In the genomic region with DNA sequence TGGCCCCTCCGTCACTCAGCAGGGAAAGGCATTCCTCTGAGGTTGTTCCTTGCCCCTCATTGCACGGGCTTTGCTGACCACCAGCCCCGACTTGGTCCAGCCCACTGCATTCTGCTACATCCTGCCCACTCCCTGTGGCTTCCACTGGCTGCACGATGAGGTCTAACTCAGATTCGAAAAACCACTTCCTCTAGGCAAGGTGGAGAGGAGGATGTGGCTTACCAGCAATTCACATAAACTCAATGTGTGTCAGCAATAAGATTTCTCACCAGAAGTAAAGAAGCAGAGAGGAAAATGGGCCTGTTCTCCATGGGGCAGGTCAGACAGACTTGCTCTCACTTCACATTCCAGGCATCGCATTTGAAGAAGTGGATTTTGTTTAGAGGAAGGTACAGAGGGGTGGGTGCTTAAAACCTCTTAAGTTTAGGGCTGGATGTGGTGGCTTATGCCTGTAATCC, we compare ENCODE assay signal across 9 cellular contexts. TPM values are rescaled to one million over a fixed set of nuclear protein-coding genes. Genes with fewer than 3 reads are reported as not detected.
DNase-seq lines count a peak whose midpoint lies in the region; ATAC-seq and TF ChIP-seq lines count a peak whose summit lies in the region.
"Had no signal": no experiment of that assay in that cellular context is flagged by ENCODE, and none has a peak within 500 bp of the region (broad histone marks: within the 10 kb centered on the region; RNA-seq: fewer than 3 reads in every experiment).

No MANE protein-coding gene starts in this region.

- peak overlapping the region; percentile 65 for H3K4me2 ChIP-seq in Loucy (ENCODE audit: low read depth, low read length, poor library complexity, severe bottlenecking)

- no peaks in the 10 kb centered on the region for H3F3A ChIP-seq in Loucy (ENCODE audit: low read depth)

- H3K9me3 Mint-ChIP-seq in activated T-cell treated with anti-CD3 and anti-CD28 coated beads, Interleukin-2, amount 50 U/mL, for 24 hours, result peaks cover 7% of the 10 kb centered on the region
- peaks cover 12% of the 10 kb centered on the region for H3K9me3 Mint-ChIP-seq in chondrocyte (ENCODE audit: low read depth)

- H3K9me2 ChIP-seq in Loucy (replicated peaks; ENCODE audit: low read depth, low read length), result no peaks in the 10 kb centered on the region

- no peaks in the 10 kb centered on the region; the same call in 1 of the 2 replicates for H3K36me3 ChIP-seq in Loucy (ENCODE audit: insufficient read depth, low read length)

- intact Hi-C loops in sciatic nerve (cut with DNase I), result no loop called here

- H3K27me3 ChIP-seq in Loucy (ENCODE audit: insufficient read depth, low read length, poor library complexity, severe bottlenecking), result peaks cover 12% of the 10 kb centered on the region

- H3K27me3 Mint-ChIP-seq in activated T-cell treated with anti-CD3 and anti-CD28 coated beads, Interleukin-2, amount 50 U/mL, for 24 hours, result no peaks in the 10 kb centered on the region
- H3K27me3 Mint-ChIP-seq in chondrocyte (ENCODE audit: low read depth), result no peaks in the 10 kb centered on the region

- DNase-seq in GM13976 (ENCODE audit: low spot score), result peak; percentile 78
- peak; percentile 75 for DNase-seq in activated T-cell treated with anti-CD3 and anti-CD28 coated beads, Interleukin-2, amount 50 U/mL, for 24 hours
- DNase-seq in sciatic nerve (ENCODE audit: low spot score), result no peak
- no peak for DNase-seq in chondrocyte (ENCODE audit: low spot score)
- no peak for DNase-seq in hypothalamus (lab: John Stamatoyannopoulos, UW)
- DNase-seq in NCI-H187 treated with DMSO at 0.1 percent for 48 hours (lab: John Stamatoyannopoulos, UW), result no peak

- no peak for TF ChIP-seq CTCF in GM13976 (IDR thresholded peaks at IDR 0.05; ENCODE audit: borderline replicate concordance, control extremely low read depth, extremely low read depth, insufficient read depth, missing control alignments)
- no peak for TF ChIP-seq CTCF in Loucy (conservative IDR thresholded peaks at IDR 0.05; ENCODE audit: low read length)
- TF ChIP-seq CTCF in chondrocyte (IDR thresholded peaks at IDR 0.05), result no peak

- in situ Hi-C loops in GM13976 (cut with MboI; ENCODE audit: low sequenced_read_pairs, unreplicated experiment), result no loop called here

- H3K27ac Mint-ChIP-seq in activated T-cell treated with anti-CD3 and anti-CD28 coated beads, Interleukin-2, amount 50 U/mL, for 24 hours, result peak overlapping the region; percentile 99
- H3K27ac Mint-ChIP-seq in chondrocyte (ENCODE audit: unreplicated experiment), result no peak overlapping the region

- ATAC-seq in GM21825 (IDR thresholded peaks at IDR 0.05; ENCODE audit: unreplicated experiment) (peak; percentile 65), sciatic nerve (peak; percentile 20)

- peaks cover 88% of the 10 kb centered on the region for H3K4me1 Mint-ChIP-seq in activated T-cell treated with anti-CD3 and anti-CD28 coated beads, Interleukin-2, amount 50 U/mL, for 24 hours (ENCODE audit: low read depth)
- H3K4me1 Mint-ChIP-seq in chondrocyte (ENCODE audit: low read depth), result peaks cover 4% of the 10 kb centered on the region

- H3K36me3 Mint-ChIP-seq in activated T-cell treated with anti-CD3 and anti-CD28 coated beads, Interleukin-2, amount 50 U/mL, for 24 hours (ENCODE audit: low read depth), result peaks cover 52% of the 10 kb centered on the region
- H3K36me3 Mint-ChIP-seq in chondrocyte (ENCODE audit: low read depth), result peaks cover 1% of the 10 kb centered on the region

- no peak overlapping the region for H2AFZ ChIP-seq in Loucy (ENCODE audit: low read length)

- peak overlapping the region; percentile 29 for H3K4me3 ChIP-seq in Loucy (ENCODE audit: low read length, poor library complexity, severe bottlenecking)
- H3K4me3 ChIP-seq: SK-N-MC had no signal

- peaks cover 10% of the 10 kb centered on the region for H4K20me1 ChIP-seq in Loucy (ENCODE audit: insufficient read depth, low read length, poor library complexity, severe bottlenecking)

- peaks cover 50% of the 10 kb centered on the region for H3K4me1 ChIP-seq in Loucy (ENCODE audit: insufficient read depth, low read length, poor library complexity, severe bottlenecking)

- peak overlapping the region; percentile 72 for H3K4me3 Mint-ChIP-seq in activated T-cell treated with anti-CD3 and anti-CD28 coated beads, Interleukin-2, amount 50 U/mL, for 24 hours
- H3K4me3 Mint-ChIP-seq in chondrocyte (ENCODE audit: unreplicated experiment), result no peak overlapping the region

- no peak overlapping the region for H3K9ac ChIP-seq in Loucy (ENCODE audit: low read depth, low read length, poor library complexity, severe bottlenecking)

- no peaks in the 10 kb centered on the region for H3K9me3 ChIP-seq in Loucy (ENCODE audit: insufficient read depth, low read depth, low read length)

- H3K79me2 ChIP-seq in Loucy (ENCODE audit: insufficient read depth, low read length), result no peaks in the 10 kb centered on the region

RNA-seq across cellular contexts. Expression of gene GPR68, which starts 14.7 kb away (rescaled TPM):
- total RNA-seq in sciatic nerve (1.6 TPM), chondrocyte (0.42 to 4.1 TPM (median 0.46 TPM) in 3 replicates)

Comparison
In these comparisons a context has a peak if more than half of its experiments do, and no peak if none do; other contexts are left out.
1. DNase-seq: peak in GM13976 (single experiment) and activated T-cell treated with anti-CD3 and anti-CD28 coated beads, Interleukin-2, amount 50 U/mL, for 24 hours (single experiment); none in sciatic nerve (single experiment), chondrocyte (single experiment), hypothalamus (0 of 51) and NCI-H187 treated with DMSO at 0.1 percent for 48 hours (single experiment).